7 cellular contexts compared by ENCODE assay signal in genomic region chrX:123976671-123977316, GRCh38. TPM values are rescaled to one million over a fixed set of nuclear protein-coding genes. Genes with fewer than 3 reads are reported as not detected.
DNase-seq lines count a peak whose midpoint lies in the region; ATAC-seq and TF ChIP-seq lines count a peak whose summit lies in the region.

No MANE protein-coding gene starts in this region.

- no peaks in the 10 kb centered on the region for H3K9me2 ChIP-seq in neural cell (ENCODE audit: insufficient read depth, low read length)

- ATAC-seq in GM21786 (IDR thresholded peaks at IDR 0.05; ENCODE audit: unreplicated experiment) = no peak

- no peak overlapping the region for H3K9ac ChIP-seq in neural cell (ENCODE audit: low read length)

- peak; percentile 55 for TF ChIP-seq RAD21 in neural cell (conservative IDR thresholded peaks at IDR 0.05)

- no peaks in the 10 kb centered on the region for H4K20me1 ChIP-seq in neural cell (ENCODE audit: insufficient read depth)

- H3K27me3 ChIP-seq in neural cell (ENCODE audit: insufficient read depth, low read depth, low read length) = no peaks in the 10 kb centered on the region

- no peak overlapping the region for H2AFZ ChIP-seq in neural cell (ENCODE audit: low read depth, low read length)

- H3K27ac ChIP-seq in neural cell (ENCODE audit: low read length) = no peak overlapping the region

- DNase-seq in ELR (ENCODE audit: low read depth) = peak; percentile 62
- peak; percentile 2 for DNase-seq in NCI-H2196 treated with DMSO at 0.1 percent for 48 hours (lab: John Stamatoyannopoulos, UW; ENCODE audit: unreplicated experiment)
- peak; percentile 22 for DNase-seq in cerebellar cortex (ENCODE audit: low spot score)
- no peak for DNase-seq in OCI-M2 (lab: John Stamatoyannopoulos, UW; ENCODE audit: unreplicated experiment)
- no peak for DNase-seq in SKM-1 (lab: John Stamatoyannopoulos, UW; ENCODE audit: unreplicated experiment)

- H3K79me2 ChIP-seq in neural cell (replicated peaks; ENCODE audit: insufficient read depth, low read length) = peaks cover 59% of the 10 kb centered on the region

- no peaks in the 10 kb centered on the region for H3F3A ChIP-seq in neural cell (ENCODE audit: insufficient read depth, low read length, poor library complexity, severe bottlenecking)

- H3K4me3 ChIP-seq in neural cell (ENCODE audit: low read length) = no peak overlapping the region

- no peak overlapping the region for H3K4me2 ChIP-seq in neural cell (ENCODE audit: low read length)

- no peaks in the 10 kb centered on the region for H3K9me3 ChIP-seq in neural cell (ENCODE audit: low read length)

- no peaks in the 10 kb centered on the region for H3K36me3 ChIP-seq in neural cell (ENCODE audit: insufficient read depth, low read length)

- no peak for TF ChIP-seq EP300 in neural cell (conservative IDR thresholded peaks at IDR 0.05; ENCODE audit: poor library complexity, severe bottlenecking)

- peak; percentile 44 for TF ChIP-seq CTCF in neural cell (IDR thresholded peaks at IDR 0.05; ENCODE audit: poor library complexity, severe bottlenecking)

TF ChIP-seq in neural cell, 6 proteins besides CTCF, POLR2A, EP300 and RAD21:
- TF ChIP-seq REST (IDR thresholded peaks at IDR 0.05; ENCODE audit: borderline replicate concordance) = no peak
- TF ChIP-seq POLR2AphosphoS5 (IDR thresholded peaks at IDR 0.05) = no peak
- TF ChIP-seq TAF1 (IDR thresholded peaks at IDR 0.05; ENCODE audit: low read depth) = no peak
- TF ChIP-seq SMC3 (conservative IDR thresholded peaks at IDR 0.05; ENCODE audit: poor library complexity) = peak; percentile 35
- no peak for TF ChIP-seq EZH2 (IDR thresholded peaks at IDR 0.05; ENCODE audit: borderline replicate concordance, insufficient read depth, low read length, poor library complexity, severe bottlenecking)
- no peak for TF ChIP-seq MXI1 (conservative IDR thresholded peaks at IDR 0.05; ENCODE audit: poor library complexity, severe bottlenecking)

RNA-seq across cellular contexts. Expression of gene STAG2, which starts 15.3 kb away (rescaled TPM):
- polyA plus RNA-seq in neural cell = 25.3 and 26.5 TPM in 2 replicates
- 105 and 114 TPM in 2 replicates for polyA minus RNA-seq in neural cell

Comparison
In these comparisons a context has a peak if more than half of its experiments do, and no peak if none do; other contexts are left out.
1. DNase-seq: peak in ELR (single experiment), NCI-H2196 treated with DMSO at 0.1 percent for 48 hours (single experiment) and cerebellar cortex (single experiment); none in OCI-M2 (single experiment) and SKM-1 (single experiment).